ENCODE assay signal across 8 cellular contexts in the genomic region with DNA sequence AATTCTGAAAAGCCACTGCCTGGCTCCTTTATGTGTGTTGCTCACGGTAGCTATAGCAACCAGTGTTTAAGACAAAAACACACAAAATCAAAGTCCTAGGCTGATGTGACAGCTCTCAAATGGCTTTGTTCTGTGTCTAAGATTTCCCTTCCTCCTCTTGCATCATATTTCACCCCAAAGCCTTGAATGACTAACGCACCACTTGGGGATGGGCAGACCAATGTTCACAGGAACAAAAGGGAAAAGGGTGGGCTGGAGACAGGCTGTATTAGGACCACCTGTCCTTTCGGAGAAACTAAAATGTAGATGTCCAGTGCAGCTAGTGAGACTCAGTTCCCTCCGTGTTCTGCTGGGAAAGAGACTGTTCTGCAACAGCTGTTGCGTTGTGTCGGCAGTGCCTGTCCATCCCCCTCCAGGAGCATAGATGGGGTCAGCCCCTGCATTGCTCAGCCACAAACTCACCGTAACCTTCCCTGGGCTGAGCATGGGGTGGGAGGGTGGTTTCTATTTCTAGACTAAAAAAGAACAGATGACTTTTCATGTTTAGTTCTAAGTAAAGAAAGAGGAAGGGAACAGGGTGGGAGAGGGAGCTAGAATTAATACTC.
DNase-seq lines count a peak whose midpoint lies in the region; FAIRE-seq and TF ChIP-seq lines count a peak whose summit lies in the region.

No MANE protein-coding gene starts in this region.

- peak; percentile 54 for DNase-seq in NCI-H2171 treated with DMSO at 0.1 percent for 48 hours (lab: John Stamatoyannopoulos, UW)
- no peak for DNase-seq in NCI-H2171 (lab: John Stamatoyannopoulos, UW)
- peak; percentile 53 for DNase-seq in HTR-8/SVneo (ENCODE audit: insufficient read length, low spot score)
- peak; percentile 22 for DNase-seq in brain pericyte (ENCODE audit: low read depth, low spot score)
- peak; percentile 17 for DNase-seq in medulla oblongata (ENCODE audit: extremely low spot score)
- no peak for DNase-seq in LoVo (ENCODE audit: low spot score)
- DNase-seq in erythroblast (lab: John Stamatoyannopoulos, UW): no peak
- no peak for DNase-seq in DMS79 (lab: John Stamatoyannopoulos, UW)

- peak; percentile 98 for FAIRE-seq in HTR-8/SVneo (lab: Jason Lieb, UNC)

- TF ChIP-seq POLR2A in erythroblast (IDR thresholded peaks at IDR 0.05; ENCODE audit: low read length): no peak

Comparison
In these comparisons a context has a peak if more than half of its experiments do, and no peak if none do; other contexts are left out.
1. DNase-seq: peak in NCI-H2171 treated with DMSO at 0.1 percent for 48 hours (single experiment), HTR-8/SVneo (single experiment), brain pericyte (single experiment) and medulla oblongata (single experiment); none in NCI-H2171 (single experiment), LoVo (single experiment), erythroblast (0 of 2) and DMS79 (single experiment).